In the genomic region with DNA sequence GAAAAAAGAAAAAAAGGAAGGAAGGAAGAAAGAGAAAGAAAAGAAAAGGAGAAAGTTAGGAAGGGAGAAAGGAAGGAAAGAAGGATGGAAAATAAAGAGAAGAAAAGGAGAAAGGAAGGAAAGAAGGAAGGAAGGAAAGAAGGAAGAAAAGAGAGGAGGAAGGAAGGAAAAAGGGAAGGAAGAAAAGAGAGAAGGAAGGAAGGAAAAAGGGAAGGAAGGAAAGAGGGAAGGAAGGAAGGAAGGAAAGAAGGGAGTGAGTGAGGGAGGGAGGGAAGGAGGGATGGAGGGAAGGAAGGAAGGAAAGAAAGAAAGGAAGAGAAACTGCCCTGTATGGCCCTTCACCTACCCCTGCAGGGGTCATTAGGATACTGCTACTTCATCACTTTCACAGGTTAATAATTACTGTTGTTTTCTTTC, we compare ENCODE assay signal across 28 cellular contexts.
"Had no signal": no experiment of that assay in that cellular context is flagged by ENCODE, and none has a peak within 500 bp of the region (broad histone marks: within the 10 kb centered on the region; RNA-seq: fewer than 3 reads in every experiment).

No MANE protein-coding gene starts in this region.

- H3K9ac ChIP-seq: parathyroid adenoma had no signal

- H3K27ac Mint-ChIP-seq: mesothelial cell of epicardium, naive B cell, progenitor cell of endocrine pancreas had no signal

- H2AFZ ChIP-seq: hepatocyte, parathyroid adenoma had no signal

- H3K36me3 ChIP-seq: heart left ventricle, left lung, right atrium auricular region, stomach, thyroid gland, vagina had no signal

- H3K9me3 ChIP-seq: heart left ventricle, left lung, mucosa of descending colon, right atrium auricular region, stomach, thyroid gland, vagina had no signal

- H3K36me3 Mint-ChIP-seq: mesothelial cell of epicardium; naive B cell; natural killer cell treated with Interleukin-12 subunit alpha and Interleukin-12 subunit beta and Interleukin-15 and Interleukin-18, amount 100 ng/mL, for 72 hours had no signal

- ATAC-seq: heart left ventricle; left lung; mucosa of descending colon; natural killer cell treated with Interleukin-12 subunit alpha and Interleukin-12 subunit beta and Interleukin-15 and Interleukin-18, amount 100 ng/mL, for 72 hours; sciatic nerve had no signal

- H3K27ac ChIP-seq: heart left ventricle, hepatocyte, parathyroid adenoma, right atrium auricular region, stomach, thyroid gland, vagina had no signal

- FAIRE-seq: colon, endometrium, frontal cortex, kidney had no signal

- H3K79me2 ChIP-seq: hepatocyte, parathyroid adenoma had no signal

- H3K4me3 ChIP-seq: heart left ventricle, hepatocyte, left lung, mucosa of descending colon, right atrium auricular region, smooth muscle cell, stomach, thyroid gland, vagina had no signal

- H3K27me3 ChIP-seq: heart left ventricle, hepatocyte, left lung, right atrium auricular region, stomach, thyroid gland, vagina had no signal

- H3K9me3 Mint-ChIP-seq: mesothelial cell of epicardium; natural killer cell treated with Interleukin-12 subunit alpha and Interleukin-12 subunit beta and Interleukin-15 and Interleukin-18, amount 100 ng/mL, for 72 hours; neural crest cell had no signal

- H3K4me3 Mint-ChIP-seq: mesothelial cell of epicardium; naive B cell; natural killer cell treated with Interleukin-12 subunit alpha and Interleukin-12 subunit beta and Interleukin-15 and Interleukin-18, amount 100 ng/mL, for 72 hours; neural crest cell had no signal

- H3K4me2 ChIP-seq: hepatocyte, smooth muscle cell had no signal

- DNase-seq: effector memory CD4-positive, alpha-beta T cell; heart left ventricle; kidney; left lung; mesenchymal stem cell; mucosa of descending colon; naive B cell; stimulated activated CD4-positive, alpha-beta T cell treated with anti-CD3 and anti-CD28 coated beads, Interleukin-12 subunit alpha, Interleukin-12 subunit beta, amount 100 ng/mL, for 4 hours; stimulated activated CD4-positive, alpha-beta T cell treated with anti-CD3 and anti-CD28 coated beads, Interleukin-1b, Interleukin-23, amount 100 ng/mL, for 48 hours; stimulated activated CD4-positive, alpha-beta T cell treated with anti-CD3 and anti-CD28 coated beads, Interleukin-4, amount 100 ng/mL, for 1 hour; stimulated activated CD8-positive, alpha-beta memory T cell treated with anti-CD3 and anti-CD28 coated beads, Interleukin-4, amount 100 ng/mL, for 48 hours; stimulated activated naive CD4-positive, alpha-beta T cell treated with Interleukin-2 at 50 U/mL for 16 hours; stomach; thyroid gland; trophoblast cell had no signal
